In genomic region chr1:183634429-183635065, GRCh38 we compare ENCODE assay signal across 1 cellular context.
TF ChIP-seq lines count a peak whose summit lies in the region.

No MANE protein-coding gene starts in this region.

TF ChIP-seq in GM23338, 12 proteins besides CTCF, POLR2A, EP300 and RAD21 (continued from another document):
- TF ChIP-seq ZNF462 (CRISPR knock-in tag; IDR thresholded peaks at IDR 0.05) (no peak), EZH2 (IDR thresholded peaks at IDR 0.05; ENCODE audit: low read depth, unreplicated experiment) (no peak), EZH2phosphoT487 (IDR thresholded peaks at IDR 0.05; ENCODE audit: unreplicated experiment) (no peak)
